In genomic region chr19:2041686-2042484, GRCh38 we compare ENCODE assay signal across 8 cellular contexts. TPM values are rescaled to one million over a fixed set of nuclear protein-coding genes. Genes with fewer than 3 reads are reported as not detected.
DNase-seq lines count a peak whose midpoint lies in the region; ATAC-seq, FAIRE-seq and TF ChIP-seq lines count a peak whose summit lies in the region.

No MANE protein-coding gene starts in this region.

- H3K27me3 Mint-ChIP-seq in astrocyte (ENCODE audit: low read depth, unreplicated experiment), result no peaks in the 10 kb centered on the region

- no peak overlapping the region for H3K27ac Mint-ChIP-seq in astrocyte (ENCODE audit: unreplicated experiment)

- TF ChIP-seq CTCF in GM10266 (IDR thresholded peaks at IDR 0.05; ENCODE audit: control insufficient read depth, insufficient read depth, low read depth, missing control alignments) (no peak), astrocyte (IDR thresholded peaks at IDR 0.05; ENCODE audit: insufficient read depth, low read depth, low read length) (no peak), uterus (IDR thresholded peaks at IDR 0.05) (no peak)

- ATAC-seq in HG02678 (IDR thresholded peaks at IDR 0.05; ENCODE audit: unreplicated experiment) (peak; percentile 81), right cardiac atrium (peak; percentile 91 to 92)

- no peak overlapping the region for H3K4me3 Mint-ChIP-seq in astrocyte (ENCODE audit: unreplicated experiment)

- H3K27ac ChIP-seq in astrocyte (ENCODE audit: low read depth, low read length) (peak overlapping the region; percentile 76), right cardiac atrium (ENCODE audit: low read length) (peak overlapping the region; percentile 84), rectal smooth muscle tissue (ENCODE audit: low read depth, low read length) (peak overlapping the region; percentile 95), uterus (peak overlapping the region; percentile 88 to 89)

- FAIRE-seq in astrocyte (lab: Jason Lieb, UNC), result no peak

- peaks cover 3% of the 10 kb centered on the region for H3K36me3 Mint-ChIP-seq in astrocyte (ENCODE audit: low read depth, unreplicated experiment)

- H3K27me3 ChIP-seq in astrocyte (ENCODE audit: insufficient read depth, low read length) (no peaks in the 10 kb centered on the region), right cardiac atrium (ENCODE audit: control insufficient read depth, insufficient read depth) (no peaks in the 10 kb centered on the region), rectal smooth muscle tissue (ENCODE audit: control insufficient read depth, insufficient read depth, low read length) (no peaks in the 10 kb centered on the region), uterus (no peaks in the 10 kb centered on the region)

- TF ChIP-seq POLR2A in uterus (IDR thresholded peaks at IDR 0.05), result peak in 1 of 2 donors; percentile 15

- no peaks in the 10 kb centered on the region for H3K9me3 Mint-ChIP-seq in astrocyte (ENCODE audit: unreplicated experiment)

- WGBS in right cardiac atrium, result 26% methylated on average over 77 of the region's 77 CpGs

- H3K9me3 ChIP-seq in astrocyte (ENCODE audit: insufficient read depth, low read depth, low read length), result no peaks in the 10 kb centered on the region
- H3K9me3 ChIP-seq in right cardiac atrium (ENCODE audit: control insufficient read depth, low read length), result no peaks in the 10 kb centered on the region
- no peaks in the 10 kb centered on the region for H3K9me3 ChIP-seq in uterus

- intact Hi-C loops in right cardiac atrium (cut with DNase I) (no loop called here), uterus (cut with DNase I; ENCODE audit: low total_unique reads) (no loop called here)

- peaks cover 24% of the 10 kb centered on the region for H3K79me2 ChIP-seq in astrocyte (ENCODE audit: insufficient read depth, low read length)

- peaks cover 30% of the 10 kb centered on the region for H4K20me1 ChIP-seq in astrocyte (ENCODE audit: insufficient read depth, low read length)

- H3K4me3 ChIP-seq in astrocyte (ENCODE audit: insufficient read depth, low read depth, low read length) (peak overlapping the region; percentile 46), right cardiac atrium (ENCODE audit: low read length) (no peak overlapping the region), rectal smooth muscle tissue (ENCODE audit: low read length) (peak overlapping the region; percentile 67), uterus (peak overlapping the region in 1 of 2 donors; percentile 26)

- peak; percentile 100 for DNase-seq in GM10266 (ENCODE audit: extremely low spot score)
- peak; percentile 90 for DNase-seq in NCI-H146 (lab: John Stamatoyannopoulos, UW)
- peak; percentile 99 to 100 (median 100) for DNase-seq in T-helper 2 cell
- DNase-seq in astrocyte (ENCODE audit: low read depth), result peak; percentile 81
- DNase-seq in right cardiac atrium, result peak; percentile 98 to 100 (median 99)
- DNase-seq in uterus, result peak; percentile 97 to 99

- H3K4me2 ChIP-seq in astrocyte (ENCODE audit: low read length), result peak overlapping the region; percentile 80

- H3K4me1 ChIP-seq in astrocyte (ENCODE audit: insufficient read depth, low read length), result peaks cover 13% of the 10 kb centered on the region
- peaks cover 10% of the 10 kb centered on the region for H3K4me1 ChIP-seq in right cardiac atrium (ENCODE audit: control insufficient read depth, insufficient read depth, low read length)
- peaks cover 22% of the 10 kb centered on the region for H3K4me1 ChIP-seq in rectal smooth muscle tissue (ENCODE audit: control insufficient read depth, insufficient read depth, low read length)
- H3K4me1 ChIP-seq in uterus, result peaks cover 6 to 11% of the 10 kb centered on the region in 2 donors

- peaks cover 8% of the 10 kb centered on the region for H3K4me1 Mint-ChIP-seq in astrocyte (ENCODE audit: low read depth, unreplicated experiment)

- H3K36me3 ChIP-seq in astrocyte (ENCODE audit: insufficient read depth, low read length) (no peaks in the 10 kb centered on the region), rectal smooth muscle tissue (ENCODE audit: control insufficient read depth, insufficient read depth, low read length) (peaks cover 26% of the 10 kb centered on the region), uterus (no peaks in the 10 kb centered on the region)

- H3K9ac ChIP-seq in astrocyte (ENCODE audit: low read length) (peak overlapping the region; percentile 59), rectal smooth muscle tissue (ENCODE audit: low read length) (peak overlapping the region; percentile 61)

- H2AFZ ChIP-seq in astrocyte (ENCODE audit: low read depth, low read length), result peak overlapping the region; percentile 52

RNA-seq across cellular contexts. Expression of gene MKNK2, which starts 9.2 kb away (rescaled TPM):
- 123 and 146 TPM in 2 replicates for total RNA-seq in astrocyte
- 100 to 1,000 TPM in 3 of 4 donors, 10 to 100 TPM in 1; 96.9 to 151 (median 122) TPM for total RNA-seq in right cardiac atrium
- polyA plus RNA-seq in right cardiac atrium, result 75.9 TPM
- total RNA-seq in uterus, result 100 to 1,000 TPM in 2 of 4 donors, 10 to 100 TPM in 2; 34.6 to 155 (median 81.7) TPM

RNA-seq across cellular contexts. Expression of gene BTBD2, which starts 26.4 kb away (rescaled TPM):
- 49.5 and 53.7 TPM in 2 replicates for total RNA-seq in astrocyte
- total RNA-seq in right cardiac atrium, result 10 to 100 TPM; 52.7 to 68.4 (median 62.2) TPM
- 39.3 TPM for polyA plus RNA-seq in right cardiac atrium
- total RNA-seq in uterus, result 100 to 1,000 TPM in 1 of 4 donors, 10 to 100 TPM in 3; 48.2 to 105 (median 61.8) TPM

RNA-seq across cellular contexts. Expression of gene MOB3A, which starts 54.2 kb away (rescaled TPM):
- 45.3 and 47.2 TPM in 2 replicates for total RNA-seq in astrocyte
- 10 to 100 TPM; 20.9 to 27.0 (median 21.8) TPM for total RNA-seq in right cardiac atrium
- 9.5 TPM for polyA plus RNA-seq in right cardiac atrium
- 10 to 100 TPM; 10.2 to 81.4 (median 20.7) TPM for total RNA-seq in uterus

RNA-seq across cellular contexts. Expression of gene IZUMO4, which starts 54.8 kb away (rescaled TPM):
- total RNA-seq in astrocyte (5.6 and 5.8 TPM in 2 replicates), right cardiac atrium (1 to 10 TPM; 1.1 to 3.3 (median 2.3) TPM), uterus (10 to 100 TPM in 1 of 4 donors, 1 to 10 TPM in 3; 1.5 to 86.1 (median 5.7) TPM)
- 2.7 TPM for polyA plus RNA-seq in right cardiac atrium
